ENCODE assay signal across 25 cellular contexts in the genomic region with DNA sequence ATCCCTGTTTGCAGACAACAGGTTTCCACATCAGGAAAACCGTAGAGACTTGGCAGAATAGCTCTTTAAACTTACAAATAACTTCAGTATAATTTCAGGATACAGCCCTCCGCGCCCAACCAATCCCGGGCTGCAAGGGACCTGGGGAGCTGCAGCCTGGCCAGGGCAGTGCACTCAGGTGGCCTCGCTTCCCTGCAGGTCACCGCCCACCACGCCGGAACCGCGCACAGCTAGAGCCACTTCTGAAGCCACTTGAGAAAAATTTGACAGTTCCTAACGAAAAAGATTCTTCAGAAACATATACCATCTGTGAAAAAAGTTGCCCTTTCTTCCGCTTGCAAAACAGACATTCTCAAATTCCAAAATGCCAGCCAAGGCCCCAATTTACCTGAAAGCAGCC.
"Had no signal": no experiment of that assay in that cellular context is flagged by ENCODE, and none has a peak within 500 bp of the region (broad histone marks: within the 10 kb centered on the region; RNA-seq: fewer than 3 reads in every experiment).

No MANE protein-coding gene starts in this region.

- H3K27me3 Mint-ChIP-seq: activated CD8-positive, alpha-beta T cell treated with anti-CD3 and anti-CD28 coated beads for 36 hours; activated naive CD8-positive, alpha-beta T cell; activated T-helper 17 cell treated with anti-CD3 and anti-CD28 coated beads, Interleukin-2, amount 50 U/mL, for 72 hours; central memory CD8-positive, alpha-beta T cell; dendritic cell treated with granulocyte-macrophage colony-stimulating factor and Interleukin-4, amounts not matched to agents 40 ng/mL and 50 ng/mL, for 4 days had no signal

- DNase-seq: activated CD4-positive, alpha-beta T cell treated with anti-CD3 and anti-CD28 coated beads for 48 hours; activated CD4-positive, alpha-beta T cell treated with anti-CD3 and anti-CD28 coated beads, Interleukin-2, amount 50 U/mL, for 1 hour; activated CD4-positive, alpha-beta T cell treated with anti-CD3 and anti-CD28 coated beads, Interleukin-2, amount 50 U/mL, for 48 hours; activated CD8-positive, alpha-beta memory T cell treated with anti-CD3 and anti-CD28 coated beads for 24 hours; activated CD8-positive, alpha-beta T cell treated with anti-CD3 and anti-CD28 coated beads for 36 hours; activated effector memory CD4-positive, alpha-beta T cell treated with Interleukin-2 at 50 U/mL for 16 hours; activated gamma-delta T cell treated with Interleukin-2 at 50 U/mL for 16 hours; activated naive CD4-positive, alpha-beta T cell treated with anti-CD3 and anti-CD28 coated beads, Interleukin-2, amount 50 U/mL, for 16 hours; activated naive CD4-positive, alpha-beta T cell treated with Interleukin-2 at 50 U/mL for 16 hours; activated T-cell treated with anti-CD3 and anti-CD28 coated beads, Interleukin-2, amount 50 U/mL, for 4 hours; amniotic stem cell; anterior cingulate cortex; brain microvascular endothelial cell; dorsolateral prefrontal cortex; effector memory CD4-positive, alpha-beta T cell; endodermal cell; foreskin fibroblast; head of caudate nucleus; T-helper 2 cell had no signal

- H3K27ac ChIP-seq: brain microvascular endothelial cell, coronary artery, dorsolateral prefrontal cortex had no signal

- H3K4me3 ChIP-seq: coronary artery, dorsolateral prefrontal cortex had no signal

- H3K27me3 ChIP-seq: brain microvascular endothelial cell, dorsolateral prefrontal cortex had no signal

- H3K27ac Mint-ChIP-seq: activated CD8-positive, alpha-beta T cell treated with anti-CD3 and anti-CD28 coated beads for 36 hours; activated naive CD8-positive, alpha-beta T cell; activated T-helper 17 cell treated with anti-CD3 and anti-CD28 coated beads, Interleukin-2, amount 50 U/mL, for 72 hours; dendritic cell treated with granulocyte-macrophage colony-stimulating factor and Interleukin-4, amounts not matched to agents 40 ng/mL and 50 ng/mL, for 4 days had no signal

- ATAC-seq: activated CD8-positive, alpha-beta T cell treated with anti-CD3 and anti-CD28 coated beads for 36 hours; activated T-cell treated with anti-CD3 and anti-CD28 coated beads, Interleukin-2, amount 50 U/mL, for 4 hours; activated T-helper 17 cell treated with anti-CD3 and anti-CD28 coated beads, Interleukin-2, amount 50 U/mL, for 72 hours; esophagus mucosa had no signal

- H3K4me3 Mint-ChIP-seq: activated CD8-positive, alpha-beta T cell treated with anti-CD3 and anti-CD28 coated beads for 36 hours; activated naive CD8-positive, alpha-beta T cell; activated T-cell treated with anti-CD3 and anti-CD28 coated beads, Interleukin-2, amount 50 U/mL, for 4 hours; activated T-helper 17 cell treated with anti-CD3 and anti-CD28 coated beads, Interleukin-2, amount 50 U/mL, for 72 hours; central memory CD8-positive, alpha-beta T cell; dendritic cell treated with granulocyte-macrophage colony-stimulating factor and Interleukin-4, amounts not matched to agents 40 ng/mL and 50 ng/mL, for 4 days; endodermal cell had no signal
